In the genomic region with DNA sequence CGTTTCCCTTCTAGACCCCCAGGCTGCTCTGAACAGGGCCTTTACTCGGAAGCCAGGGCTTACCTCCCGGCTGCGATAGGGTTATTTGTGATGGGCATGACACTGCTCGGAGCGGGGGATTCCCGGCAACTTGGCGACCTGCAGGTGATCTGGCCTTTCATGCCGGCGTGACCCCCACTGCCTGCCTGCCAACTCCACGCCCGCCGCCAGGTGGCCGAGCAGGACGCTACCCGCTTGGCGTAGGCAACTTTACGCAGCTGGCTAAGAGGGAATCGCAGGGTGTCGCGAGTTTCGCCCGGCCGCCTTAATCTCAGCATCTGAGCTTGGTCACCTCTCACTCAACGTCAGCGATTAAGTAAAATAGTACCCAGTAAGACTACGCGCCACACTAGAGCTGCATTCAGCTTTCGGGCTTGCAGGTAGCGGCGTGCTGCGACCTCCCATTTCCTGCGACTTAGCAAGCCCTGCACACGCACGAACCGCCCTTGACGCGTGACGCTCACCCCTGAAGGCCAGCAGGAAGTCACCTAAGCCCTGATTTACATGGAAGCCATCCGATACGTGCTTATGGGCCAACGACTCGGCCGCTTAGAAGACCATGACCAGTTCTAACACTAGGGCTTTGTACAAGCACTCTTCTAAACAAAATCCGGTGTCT, we compare ENCODE assay signal across 8 cellular contexts. TPM values are rescaled to one million over a fixed set of nuclear protein-coding genes. Genes with fewer than 3 reads are reported as not detected.
A peak's percentile ranks its signal among the peaks of the same experiment; 100 is the strongest.
DNase-seq lines count a peak whose midpoint lies in the region; ATAC-seq and TF ChIP-seq lines count a peak whose summit lies in the region.

No MANE protein-coding gene starts in this region.

- ATAC-seq in CD8-positive, alpha-beta T cell: peak; percentile 51
- peak; percentile 43 for ATAC-seq in GM19395 (IDR thresholded peaks at IDR 0.05; ENCODE audit: unreplicated experiment)
- ATAC-seq in HG03520 (IDR thresholded peaks at IDR 0.05; ENCODE audit: unreplicated experiment): peak; percentile 35

- no peaks in the 10 kb centered on the region for H3K36me3 ChIP-seq in CD8-positive, alpha-beta T cell (ENCODE audit: insufficient read depth, low read length)

- POLR2A ChIA-PET in CD8-positive, alpha-beta T cell (lab: Charles Lee): interaction anchor here (0.7 to 9.1 kb wide), 27 partner anchors 9 to 1957 kb away, joined by 3 to 184 read pairs (median 5); a partner anchor contains a TSS

- peak; percentile 69 to 93 (median 85) for DNase-seq in CD8-positive, alpha-beta T cell
- peak; percentile 81 for DNase-seq in NCI-H82 treated with DMSO at 0.1 percent for 48 hours (lab: John Stamatoyannopoulos, UW; ENCODE audit: unreplicated experiment)
- peak; percentile 74 for DNase-seq in activated CD8-positive, alpha-beta memory T cell treated with anti-CD3 and anti-CD28 coated beads, Interleukin-2, amount 50 U/mL, for 1 hour (ENCODE audit: extremely low read depth)
- DNase-seq in endothelial cell (ENCODE audit: low spot score): peak; percentile 88
- peak; percentile 64 to 74 for DNase-seq in stimulated activated CD8-positive, alpha-beta memory T cell treated with anti-CD3 and anti-CD28 coated beads, Interleukin-4, amount 100 ng/mL, for 1 hour (ENCODE audit: low read depth in 2 of 2, low spot score in 1 of 2)

- intact Hi-C loops in CD8-positive, alpha-beta T cell (cut with DNase I, micrococcal nuclease): loop anchor here (2.0 to 10.0 kb wide), 9 partner anchors 48 to 1665 kb away; a partner anchor contains a TSS

- H3K27me3 ChIP-seq in CD8-positive, alpha-beta T cell (ENCODE audit: insufficient read depth, low read length): no peaks in the 10 kb centered on the region
- H3K27me3 ChIP-seq in mononuclear cell (ENCODE audit: insufficient read depth, low read length): no peaks in the 10 kb centered on the region

- H3K4me3 Mint-ChIP-seq in CD8-positive, alpha-beta T cell: peak overlapping the region; percentile 99
- H3K4me3 Mint-ChIP-seq in endothelial cell (ENCODE audit: unreplicated experiment): peak overlapping the region; percentile 98

- CTCF ChIA-PET in CD8-positive, alpha-beta T cell (lab: Charles Lee): interaction anchor here (0.6 to 4.7 kb wide), 13 partner anchors 11 to 450 kb away, joined by 3 to 38 read pairs (median 4); a partner anchor contains a TSS

- peak; percentile 79 for TF ChIP-seq CTCF in CD8-positive, alpha-beta T cell (IDR thresholded peaks at IDR 0.05)
- peak; percentile 79 for TF ChIP-seq CTCF in endothelial cell (IDR thresholded peaks at IDR 0.05; ENCODE audit: unreplicated experiment)

- peaks cover 21% of the 10 kb centered on the region for H3K9me3 Mint-ChIP-seq in CD8-positive, alpha-beta T cell
- no peaks in the 10 kb centered on the region for H3K9me3 Mint-ChIP-seq in endothelial cell (ENCODE audit: unreplicated experiment)

- H3K27me3 Mint-ChIP-seq in CD8-positive, alpha-beta T cell (ENCODE audit: low read depth): no peaks in the 10 kb centered on the region
- peaks cover 24% of the 10 kb centered on the region for H3K27me3 Mint-ChIP-seq in endothelial cell (ENCODE audit: unreplicated experiment)

- peaks cover 68% of the 10 kb centered on the region for H3K36me3 Mint-ChIP-seq in CD8-positive, alpha-beta T cell
- peaks cover 5% of the 10 kb centered on the region for H3K36me3 Mint-ChIP-seq in endothelial cell (ENCODE audit: low read depth, unreplicated experiment)

- H3K4me3 ChIP-seq in CD8-positive, alpha-beta T cell (ENCODE audit: low read depth, low read length): peak overlapping the region; percentile 91
- peak overlapping the region; percentile 89 for H3K4me3 ChIP-seq in mononuclear cell (ENCODE audit: low read length)

- peaks cover 60% of the 10 kb centered on the region for H3K4me1 Mint-ChIP-seq in CD8-positive, alpha-beta T cell (ENCODE audit: low read depth)
- H3K4me1 Mint-ChIP-seq in endothelial cell (ENCODE audit: unreplicated experiment): peaks cover 15% of the 10 kb centered on the region

- H3K4me1 ChIP-seq in CD8-positive, alpha-beta T cell (ENCODE audit: insufficient read depth, low read length): peaks cover 34% of the 10 kb centered on the region
- peaks cover 41% of the 10 kb centered on the region for H3K4me1 ChIP-seq in mononuclear cell (ENCODE audit: insufficient read depth, low read length)

- H3K9me3 ChIP-seq in CD8-positive, alpha-beta T cell (ENCODE audit: low read length): no peaks in the 10 kb centered on the region
- H3K9me3 ChIP-seq in mononuclear cell (ENCODE audit: low read depth, low read length): no peaks in the 10 kb centered on the region

- H3K27ac Mint-ChIP-seq in CD8-positive, alpha-beta T cell: peak overlapping the region; percentile 99
- peak overlapping the region; percentile 92 for H3K27ac Mint-ChIP-seq in endothelial cell (ENCODE audit: unreplicated experiment)

- peak overlapping the region; percentile 99 for H3K27ac ChIP-seq in CD8-positive, alpha-beta T cell (ENCODE audit: low read depth, low read length)

RNA-seq across cellular contexts. Expression of a gene that starts 33.3 kb away (rescaled TPM):
- total RNA-seq in CD8-positive, alpha-beta T cell: 100 to 1,000 TPM; 171 to 184 TPM
- total RNA-seq in endothelial cell (ENCODE audit: unreplicated experiment) (64.6 TPM), mononuclear cell (77.8 TPM)

RNA-seq across cellular contexts. Expression of a gene that starts 33.5 kb away (rescaled TPM):
- under 1 TPM in 1 of 2 experiments, not detected in 1; 0.14 TPM for total RNA-seq in CD8-positive, alpha-beta T cell
- total RNA-seq in endothelial cell (ENCODE audit: unreplicated experiment) (1.8 TPM), mononuclear cell (0.10 TPM)

RNA-seq across cellular contexts. Expression of a gene that starts 44.0 kb away (rescaled TPM):
- total RNA-seq in CD8-positive, alpha-beta T cell: not detected
- 0.13 TPM for total RNA-seq in endothelial cell (ENCODE audit: unreplicated experiment)
- not detected for total RNA-seq in mononuclear cell

Comparison
In these comparisons a context has a peak if more than half of its experiments do, and no peak if none do; other contexts are left out.
1. Peak in every context shown above with its lines: DNase-seq, ATAC-seq, H3K4me3 ChIP-seq and H3K27ac ChIP-seq.